17 cellular contexts compared by ENCODE assay signal in genomic region chr1:47121039-47121438, GRCh38. TPM values are rescaled to one million over a fixed set of nuclear protein-coding genes. Genes with fewer than 3 reads are reported as not detected.
"Had no signal": no experiment of that assay in that cellular context is flagged by ENCODE, and none has a peak within 500 bp of the region (broad histone marks: within the 10 kb centered on the region; RNA-seq: fewer than 3 reads in every experiment).

No MANE protein-coding gene starts in this region.

RNA-seq across cellular contexts. Expression of gene CYP4A22, which starts 16.2 kb away (rescaled TPM):
- total RNA-seq: kidney epithelial cell; left cardiac atrium; left colon; left lung; left ventricle myocardium inferior; left ventricle myocardium superior; lower lobe of right lung; lung microvascular endothelial cell; mammary epithelial cell; mesothelial cell of epicardium; mononuclear cell; mucosa of descending colon; myocyte; naive thymus-derived CD4-positive, alpha-beta T cell had no signal
- polyA plus RNA-seq: immature natural killer cell; keratinocyte; mammary epithelial cell; naive thymus-derived CD4-positive, alpha-beta T cell had no signal

RNA-seq across cellular contexts. Expression of gene CYP4Z1, which starts 54.0 kb away (rescaled TPM):
- total RNA-seq: kidney epithelial cell; mammary epithelial cell; mesothelial cell of epicardium; mononuclear cell; mucosa of gallbladder; myocyte; naive thymus-derived CD4-positive, alpha-beta T cell had no signal
- polyA plus RNA-seq: immature natural killer cell; keratinocyte; mammary epithelial cell; naive thymus-derived CD4-positive, alpha-beta T cell had no signal
